ENCODE assay signal across 8 cellular contexts in genomic region chr12:132887513-132888341, GRCh38. TPM values are rescaled to one million over a fixed set of nuclear protein-coding genes. Genes with fewer than 3 reads are reported as not detected.
A peak's percentile ranks its signal among the peaks of the same experiment; 100 is the strongest.
DNase-seq lines count a peak whose midpoint lies in the region; ATAC-seq and TF ChIP-seq lines count a peak whose summit lies in the region.

A gene with protein sequence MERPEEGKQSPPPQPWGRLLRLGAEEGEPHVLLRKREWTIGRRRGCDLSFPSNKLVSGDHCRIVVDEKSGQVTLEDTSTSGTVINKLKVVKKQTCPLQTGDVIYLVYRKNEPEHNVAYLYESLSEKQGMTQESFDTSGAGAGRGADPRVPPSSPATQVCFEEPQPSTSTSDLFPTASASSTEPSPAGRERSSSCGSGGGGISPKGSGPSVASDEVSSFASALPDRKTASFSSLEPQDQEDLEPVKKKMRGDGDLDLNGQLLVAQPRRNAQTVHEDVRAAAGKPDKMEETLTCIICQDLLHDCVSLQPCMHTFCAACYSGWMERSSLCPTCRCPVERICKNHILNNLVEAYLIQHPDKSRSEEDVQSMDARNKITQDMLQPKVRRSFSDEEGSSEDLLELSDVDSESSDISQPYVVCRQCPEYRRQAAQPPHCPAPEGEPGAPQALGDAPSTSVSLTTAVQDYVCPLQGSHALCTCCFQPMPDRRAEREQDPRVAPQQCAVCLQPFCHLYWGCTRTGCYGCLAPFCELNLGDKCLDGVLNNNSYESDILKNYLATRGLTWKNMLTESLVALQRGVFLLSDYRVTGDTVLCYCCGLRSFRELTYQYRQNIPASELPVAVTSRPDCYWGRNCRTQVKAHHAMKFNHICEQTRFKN (minus strand): TSS chr12:132887605. CDS start chr12:132887328, 277 bp downstream.

- TF ChIP-seq EP300 in esophagus muscularis mucosa (IDR thresholded peaks at IDR 0.05): no peak

- intact Hi-C loops in PC-3 (cut with micrococcal nuclease) (loop anchor here (1.0 kb wide), 1 partner anchor 21 kb away; no protein-coding TSS in a partner anchor), esophagus muscularis mucosa (cut with DNase I) (loop anchor here (10.0 kb wide), 1 partner anchor 123 kb away; the partner anchor contains the start of gene ANKLE2)

- WGBS in esophagus muscularis mucosa: 2% methylated on average over 20 of the region's 83 CpGs

- POLR2A ChIA-PET in PC-3 (lab: Charles Lee; ENCODE audit: unreplicated experiment): no interaction called here

- no peaks in the 10 kb centered on the region for H3K9me2 ChIP-seq in PC-3 (replicated peaks; ENCODE audit: low read length)

- peak within 1 kb of the TSS; percentile 96 for H2AFZ ChIP-seq in PC-3 (ENCODE audit: low read length)

- peaks cover 21% of the 10 kb centered on the region for H3K79me2 ChIP-seq in PC-3 (ENCODE audit: low read length)

- peaks cover 12% of the 10 kb centered on the region; the same call in 1 of the 2 replicates for H3K4me1 ChIP-seq in PC-3 (ENCODE audit: insufficient read depth, low read length)
- peaks cover 0 to 28% (median 20%) of the 10 kb centered on the region in 4 donors for H3K4me1 ChIP-seq in esophagus muscularis mucosa
- peaks cover 13% of the 10 kb centered on the region for H3K4me1 ChIP-seq in muscle layer of colon (ENCODE audit: insufficient read depth, low read length)

- no peaks in the 10 kb centered on the region for H3K9me3 ChIP-seq in PC-3 (ENCODE audit: low read length)
- no peaks in the 10 kb centered on the region for H3K9me3 ChIP-seq in esophagus muscularis mucosa
- no peaks in the 10 kb centered on the region for H3K9me3 ChIP-seq in muscle layer of colon (ENCODE audit: low read length)

- BruUV-seq in PC-3 (replicated peaks; lab: Mats Ljungman, UMichigan): TSS peak; percentile 98

- TF ChIP-seq POLR2A in esophagus muscularis mucosa (IDR thresholded peaks at IDR 0.05; ENCODE audit: low read depth): peak; percentile 11

- H3K4me2 ChIP-seq in PC-3 (ENCODE audit: low read length): peak within 1 kb of the TSS; percentile 88

- H3K4me3 ChIP-seq in PC-3 (ENCODE audit: low read length) (peak within 1 kb of the TSS; percentile 88), esophagus muscularis mucosa (peak within 1 kb of the TSS; percentile 76 to 97 (median 92)), muscle layer of colon (ENCODE audit: low read depth in 1 of 2, low read length in 2 of 2) (peak within 1 kb of the TSS; percentile 77 to 82)

- DNase-seq in COLO668 (lab: John Stamatoyannopoulos, UW; ENCODE audit: unreplicated experiment): peak; percentile 96
- DNase-seq in HUDEP-2 (lab: John Stamatoyannopoulos, UW; ENCODE audit: unreplicated experiment in 76 of 76): peak; percentile 14 to 96 (median 91)
- DNase-seq in PC-3: peak; percentile 98
- peak; percentile 93 for DNase-seq in activated T-helper 1 cell treated with Interleukin-2 at 50 U/mL for 16 hours (ENCODE audit: low read depth)
- DNase-seq in esophagus muscularis mucosa (ENCODE audit: extremely low spot score): peak; percentile 98
- peak; percentile 86 to 89 for DNase-seq in stimulated activated CD8-positive, alpha-beta memory T cell treated with anti-CD3 and anti-CD28 coated beads, Interleukin-7, amount 100 ng/mL, for 1 hour (ENCODE audit: low read depth in 2 of 2)

- H3K27ac ChIP-seq in PC-3 (ENCODE audit: low read length): peak within 1 kb of the TSS; percentile 44
- H3K27ac ChIP-seq in esophagus muscularis mucosa (replicated peaks in 1 of 4): peak within 1 kb of the TSS; percentile 89 to 98 (median 94)
- peak within 1 kb of the TSS; percentile 96 for H3K27ac ChIP-seq in muscle layer of colon (ENCODE audit: low read depth, low read length)

- ATAC-seq in GM21367 (IDR thresholded peaks at IDR 0.05; ENCODE audit: unreplicated experiment) (peak; percentile 97), PC-3 (peak; percentile 99)

- CTCF ChIA-PET in PC-3 (lab: Charles Lee): no interaction called here

- H4K20me1 ChIP-seq in PC-3 (ENCODE audit: low read length): no peaks in the 10 kb centered on the region

- H3K36me3 ChIP-seq in PC-3 (ENCODE audit: low read depth, low read length) (peaks cover 5% of the 10 kb centered on the region; the same call in 1 of the 2 replicates), esophagus muscularis mucosa (peaks cover 8 to 19% (median 18%) of the 10 kb centered on the region in 4 donors), muscle layer of colon (ENCODE audit: insufficient read depth, low read length) (no peaks in the 10 kb centered on the region)

- H3K27me3 ChIP-seq in PC-3 (ENCODE audit: low read length) (no peaks in the 10 kb centered on the region), esophagus muscularis mucosa (no peaks in the 10 kb centered on the region), muscle layer of colon (ENCODE audit: control insufficient read depth in 1 of 2, insufficient read depth in 2 of 2, low read length in 2 of 2) (no peaks in the 10 kb centered on the region)

- no peaks in the 10 kb centered on the region for H3F3A ChIP-seq in PC-3 (ENCODE audit: low read length, unreplicated experiment)

- no peak for TF ChIP-seq CTCF in PC-3 (conservative IDR thresholded peaks at IDR 0.05; ENCODE audit: low read depth, low read length)
- no peak for TF ChIP-seq CTCF in esophagus muscularis mucosa (IDR thresholded peaks at IDR 0.05)

- peak within 1 kb of the TSS; percentile 80 for H3K9ac ChIP-seq in PC-3 (ENCODE audit: low read length)
- peak within 1 kb of the TSS; percentile 47 for H3K9ac ChIP-seq in muscle layer of colon (ENCODE audit: low read length)

RNA-seq across cellular contexts. Expression of the gene that starts here (rescaled TPM):
- total RNA-seq in PC-3 (2014; rRNA removed): 23.3 and 25.8 TPM in 2 replicates
- 10 to 100 TPM; 35.7 to 41.7 (median 40.0) TPM for total RNA-seq in esophagus muscularis mucosa

Comparison
In these comparisons a context has a peak if more than half of its experiments do, and no peak if none do; other contexts are left out.
1. Peak in every context shown above with its lines: DNase-seq, ATAC-seq, H3K4me3 ChIP-seq and H3K27ac ChIP-seq.
2. H3K27ac ChIP-seq: peak in every context shown above with its lines; median percentile 96 in muscle layer of colon; 94 in esophagus muscularis mucosa; 44 in PC-3.